Comparison of ENCODE assay signal across 1 cellular context in the genomic region with DNA sequence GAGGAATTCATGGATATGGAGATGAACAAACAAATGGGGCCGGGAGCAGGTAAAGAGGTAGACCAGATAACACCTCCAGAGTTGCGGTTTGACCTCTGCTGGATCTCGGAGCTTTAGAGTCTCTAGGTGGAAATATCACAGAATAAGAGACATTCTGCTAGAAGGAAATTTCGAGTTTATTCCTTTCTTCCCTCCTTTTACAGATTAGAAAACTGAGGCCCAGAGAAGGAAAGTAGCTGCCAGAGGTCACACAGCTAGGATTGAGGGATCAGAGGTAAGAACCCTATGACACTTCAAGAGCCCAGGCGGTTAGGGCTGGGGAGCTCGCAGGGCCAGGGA.
TF ChIP-seq lines count a peak whose summit lies in the region.

No MANE protein-coding gene starts in this region.

TF ChIP-seq in SK-N-SH, 30 proteins besides CTCF, POLR2A, EP300 and RAD21:
- TF ChIP-seq CHD2 (IDR thresholded peaks at IDR 0.05; ENCODE audit: low read length, partially characterized antibody): no peak
- no peak for TF ChIP-seq POLR2AphosphoS5 (IDR thresholded peaks at IDR 0.05; ENCODE audit: low read depth, low read length)
- no peak for TF ChIP-seq JUND (IDR thresholded peaks at IDR 0.05)
- TF ChIP-seq NFIC (IDR thresholded peaks at IDR 0.05; ENCODE audit: borderline replicate concordance): no peak
- no peak for TF ChIP-seq SMC3 (IDR thresholded peaks at IDR 0.05; ENCODE audit: low read depth, low read length)
- no peak for TF ChIP-seq MEF2A (IDR thresholded peaks at IDR 0.05; ENCODE audit: borderline replicate concordance, low read depth)
- TF ChIP-seq, protein P1, sequence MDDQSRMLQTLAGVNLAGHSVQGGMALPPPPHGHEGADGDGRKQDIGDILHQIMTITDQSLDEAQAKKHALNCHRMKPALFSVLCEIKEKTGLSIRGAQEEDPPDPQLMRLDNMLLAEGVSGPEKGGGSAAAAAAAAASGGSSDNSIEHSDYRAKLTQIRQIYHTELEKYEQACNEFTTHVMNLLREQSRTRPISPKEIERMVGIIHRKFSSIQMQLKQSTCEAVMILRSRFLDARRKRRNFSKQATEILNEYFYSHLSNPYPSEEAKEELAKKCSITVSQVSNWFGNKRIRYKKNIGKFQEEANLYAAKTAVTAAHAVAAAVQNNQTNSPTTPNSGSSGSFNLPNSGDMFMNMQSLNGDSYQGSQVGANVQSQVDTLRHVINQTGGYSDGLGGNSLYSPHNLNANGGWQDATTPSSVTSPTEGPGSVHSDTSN (IDR thresholded peaks at IDR 0.05): no peak
- no peak for TF ChIP-seq RCOR1 (IDR thresholded peaks at IDR 0.05; ENCODE audit: low read length)
TF ChIP-seq in SK-N-SH: peak in this region for 0.
